6 cellular contexts compared by ENCODE assay signal in the genomic region with DNA sequence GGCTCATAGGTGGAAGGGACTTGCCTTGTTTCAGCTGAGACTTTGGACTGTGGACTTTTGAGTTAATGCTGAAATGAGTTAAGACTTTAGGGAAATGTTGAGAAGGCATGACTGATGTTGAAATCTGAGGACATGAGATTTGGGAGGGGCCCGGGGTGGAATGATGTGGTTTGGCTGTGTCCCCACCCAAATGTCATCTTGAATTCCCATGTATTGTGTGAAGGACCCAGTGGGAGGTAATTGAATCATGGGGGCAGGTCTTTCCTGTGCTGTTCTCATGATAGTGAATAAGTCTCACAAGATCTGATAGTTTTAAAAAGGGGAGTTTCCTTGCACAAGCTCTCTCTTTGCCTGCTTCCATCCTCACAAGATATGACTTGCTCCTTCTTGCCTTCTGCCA.
DNase-seq lines count a peak whose midpoint lies in the region; ATAC-seq, FAIRE-seq and TF ChIP-seq lines count a peak whose summit lies in the region.
"Not testable (repeated sequence)": the region's sequence is repeated elsewhere in the genome, so short reads cannot be mapped to it uniquely, and the experiment has no call there.

No MANE protein-coding gene starts in this region.

- not testable (repeated sequence) for H3K27me3 ChIP-seq in bronchial epithelial cell (ENCODE audit: control insufficient read depth, insufficient read depth, low read length); foreskin keratinocyte

- H3K4me3 ChIP-seq in bronchial epithelial cell (ENCODE audit: low read depth, low read length), result not testable (repeated sequence)

- not testable (repeated sequence) for TF ChIP-seq CTCF in bronchial epithelial cell (IDR thresholded peaks at IDR 0.05; ENCODE audit: insufficient read depth, low read length, severe bottlenecking); foreskin keratinocyte (conservative IDR thresholded peaks at IDR 0.05); osteocyte (IDR thresholded peaks at IDR 0.05)

- ATAC-seq in foreskin keratinocyte, result peak; percentile 46

- not testable (repeated sequence) for H3K36me3 ChIP-seq in bronchial epithelial cell (ENCODE audit: control insufficient read depth, insufficient read depth, low read length)

- not testable (repeated sequence) for H3K27me3 Mint-ChIP-seq in osteocyte (ENCODE audit: unreplicated experiment)

- H3K27ac Mint-ChIP-seq in osteocyte (ENCODE audit: unreplicated experiment), result peak overlapping the region; percentile 74

- H3K4me1 ChIP-seq in foreskin keratinocyte, result not testable (repeated sequence)

- H3K36me3 Mint-ChIP-seq in osteocyte (ENCODE audit: unreplicated experiment), result peaks cover 17% of the 10 kb centered on the region

- DNase-seq in T1000 (lab: John Stamatoyannopoulos, UW), result peak; percentile 12
- peak; percentile 15 for DNase-seq in astrocyte of the hippocampus (ENCODE audit: low read depth, low spot score)
- peak; percentile 88 for DNase-seq in bronchial epithelial cell (ENCODE audit: low read depth)
- DNase-seq in epithelial cell of prostate (ENCODE audit: low read depth, low spot score), result peak; percentile 39
- DNase-seq in foreskin keratinocyte, result peak; percentile 52 to 75
- DNase-seq in osteocyte (ENCODE audit: extremely low spot score, unreplicated experiment), result not testable (repeated sequence)

- not testable (repeated sequence) for H3K4me3 Mint-ChIP-seq in osteocyte (ENCODE audit: unreplicated experiment)

- peak overlapping the region; percentile 61 for H3K27ac ChIP-seq in epithelial cell of prostate
- not testable (repeated sequence) for H3K27ac ChIP-seq in foreskin keratinocyte

- H3K4me1 Mint-ChIP-seq in osteocyte (ENCODE audit: unreplicated experiment), result peaks cover 25% of the 10 kb centered on the region

- peaks cover 34% of the 10 kb centered on the region for H3K9me3 Mint-ChIP-seq in osteocyte (ENCODE audit: unreplicated experiment)

- not testable (repeated sequence) for FAIRE-seq in bronchial epithelial cell (lab: Jason Lieb, UNC)
